Comparison of ENCODE assay signal across 8 cellular contexts in genomic region chr2:120251863-120252206, GRCh38.
DNase-seq lines count a peak whose midpoint lies in the region; ATAC-seq and TF ChIP-seq lines count a peak whose summit lies in the region.

No MANE protein-coding gene starts in this region.

- ATAC-seq in HG03135 (IDR thresholded peaks at IDR 0.05; ENCODE audit: unreplicated experiment), result no peak
- no peak for ATAC-seq in GM21717 (IDR thresholded peaks at IDR 0.05; ENCODE audit: unreplicated experiment)

- TF ChIP-seq CTCF in GM12875 (IDR thresholded peaks at IDR 0.05; ENCODE audit: borderline replicate concordance, insufficient read depth, low read depth, low read length) (no peak), fibroblast of pulmonary artery (IDR thresholded peaks at IDR 0.05; ENCODE audit: low read length, missing control alignments) (no peak), retinal pigment epithelial cell (conservative IDR thresholded peaks at IDR 0.05; ENCODE audit: low read depth, low read length) (no peak)

- H3K36me3 ChIP-seq in SK-N-MC (ENCODE audit: insufficient read depth, low read length), result no peaks in the 10 kb centered on the region

- no peaks in the 10 kb centered on the region for H3K9me3 ChIP-seq in SK-N-MC (ENCODE audit: low read depth, low read length)

- H3K27ac ChIP-seq in SK-N-MC, result no peak overlapping the region

- DNase-seq in SK-N-MC (ENCODE audit: low read depth, low spot score) (no peak), fibroblast of pulmonary artery (ENCODE audit: low read depth) (no peak), retinal pigment epithelial cell (ENCODE audit: low read depth) (no peak), DMS153 treated with DMSO at 0.1 percent for 48 hours (lab: John Stamatoyannopoulos, UW; ENCODE audit: unreplicated experiment) (no peak), HK-2 (ENCODE audit: unreplicated experiment) (no peak)

- H3K4me3 ChIP-seq in GM12875 (ENCODE audit: low read depth, low read length) (peak overlapping the region; percentile 63), SK-N-MC (peak overlapping the region; percentile 96), fibroblast of pulmonary artery (replicated peaks; ENCODE audit: low read depth, low read length) (peak overlapping the region; percentile 87), retinal pigment epithelial cell (ENCODE audit: low read length) (peak overlapping the region; percentile 85)

- no peak overlapping the region for H3K9ac ChIP-seq in SK-N-MC (ENCODE audit: insufficient read length)
